1 cellular context compared by ENCODE assay signal in the genomic region with DNA sequence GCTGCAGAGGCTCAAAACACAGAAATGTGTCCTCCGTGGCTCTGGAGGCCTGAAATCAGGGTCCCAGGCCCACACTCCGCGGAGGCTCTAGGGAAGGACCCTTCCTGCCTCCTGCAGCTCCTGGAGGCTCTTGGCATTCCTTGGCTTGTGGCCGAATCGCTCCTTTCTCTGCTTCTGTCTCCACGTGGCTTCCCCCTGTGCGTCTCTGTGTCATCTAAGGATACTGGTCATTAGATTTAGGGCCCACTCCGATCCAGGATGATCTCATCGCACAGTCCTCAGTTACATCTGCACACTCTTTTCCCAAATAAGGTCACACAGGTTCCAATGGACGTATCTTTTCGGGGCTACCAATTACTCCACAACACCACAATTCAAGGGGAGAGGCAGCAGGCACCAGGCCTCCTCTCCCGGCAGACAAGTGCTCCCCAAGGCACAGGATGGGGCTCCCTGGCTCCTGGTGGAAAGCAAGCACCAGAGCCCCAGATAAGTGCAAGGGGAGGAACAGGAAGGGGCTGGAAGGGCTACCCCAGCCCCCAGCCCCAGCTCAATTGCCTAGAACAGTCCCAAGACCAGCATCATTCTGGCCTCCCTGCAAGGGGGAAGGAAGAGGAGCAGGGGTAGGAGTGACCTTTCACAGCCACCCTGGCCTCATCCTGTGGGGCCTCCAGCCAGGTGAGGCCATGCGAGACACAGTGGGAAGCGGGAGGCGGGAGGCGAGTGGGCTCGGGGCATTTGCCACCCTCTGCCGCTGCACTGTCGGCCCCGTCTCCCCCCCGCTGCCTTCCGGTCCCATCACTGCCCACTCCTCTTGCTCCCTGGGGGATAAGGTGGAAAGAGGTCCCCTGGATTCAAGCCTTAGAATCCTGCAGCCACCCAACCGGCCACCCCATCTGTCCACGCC.
A peak's percentile ranks its signal among the peaks of the same experiment; 100 is the strongest.
TF ChIP-seq lines count a peak whose summit lies in the region.

No MANE protein-coding gene starts in this region.

TF ChIP-seq in K562, 482 proteins besides CTCF, POLR2A, EP300 and RAD21:
- 0 out of 2 replicates have a peak, but pooled peaks have one; percentile 10 for TF ChIP-seq ATF3 (IDR thresholded peaks at IDR 0.05)
- no peak for TF ChIP-seq ATF3 (CRISPR knock-in tag; conservative IDR thresholded peaks at IDR 0.05)
- TF ChIP-seq STAT5B (CRISPR knock-in tag; IDR thresholded peaks at IDR 0.05), result no peak
